12 cellular contexts compared by ENCODE assay signal in genomic region chr11:43905788-43906187, GRCh38. TPM values are rescaled to one million over a fixed set of nuclear protein-coding genes. Genes with fewer than 3 reads are reported as not detected.
DNase-seq lines count a peak whose midpoint lies in the region; ATAC-seq, FAIRE-seq and TF ChIP-seq lines count a peak whose summit lies in the region.
"Had no signal": no experiment of that assay in that cellular context is flagged by ENCODE, and none has a peak within 500 bp of the region (broad histone marks: within the 10 kb centered on the region; RNA-seq: fewer than 3 reads in every experiment).

No MANE protein-coding gene starts in this region.

- intact Hi-C loops in dorsolateral prefrontal cortex (cut with DNase I) (no loop called here), pancreas (cut with DNase I) (no loop called here)

- H3K27ac ChIP-seq in dorsolateral prefrontal cortex (peak overlapping the region in 41 of 59 donors; percentile 2 to 80 (median 58)), lung (ENCODE audit: low read depth in 1 of 2, low read length in 1 of 2) (peak overlapping the region; percentile 21 to 40), urinary bladder (ENCODE audit: low read depth) (peak overlapping the region; percentile 86), pancreas (no peak overlapping the region)
- H3K27ac ChIP-seq: A549 had no signal

- no peak for FAIRE-seq in pancreas (lab: Jason Lieb, UNC)
- FAIRE-seq: A549, H1 had no signal

- H3K4me1 ChIP-seq in lung (ENCODE audit: control insufficient read depth in 2 of 2, insufficient read depth in 2 of 2, low read length in 2 of 2) (peaks cover 0 to 16% of the 10 kb centered on the region in 2 donors), urinary bladder (ENCODE audit: insufficient read depth) (no peaks in the 10 kb centered on the region), pancreas (no peaks in the 10 kb centered on the region)
- H3K4me1 ChIP-seq: A549 had no signal

- H3K4me3 ChIP-seq in dorsolateral prefrontal cortex, result peak overlapping the region in 21 of 59 donors; percentile 2 to 50 (median 30)
- H3K4me3 ChIP-seq in lung, result no peak overlapping the region
- H3K4me3 ChIP-seq in urinary bladder (ENCODE audit: low read depth, low read length), result no peak overlapping the region
- no peak overlapping the region for H3K4me3 ChIP-seq in pancreas
- H3K4me3 ChIP-seq: A549, Peyer's patch had no signal

- TF ChIP-seq CTCF in dorsolateral prefrontal cortex (IDR thresholded peaks at IDR 0.05 in 54 of 56, conservative IDR thresholded peaks at IDR 0.05 in 2 of 56; ENCODE audit: low read depth in 1 of 56, partially characterized antibody in 56 of 56), result no peak
- TF ChIP-seq CTCF in lung (IDR thresholded peaks at IDR 0.05; ENCODE audit: control extremely low read depth, extremely low read depth), result no peak
- no peak for TF ChIP-seq CTCF in pancreas (IDR thresholded peaks at IDR 0.05)

- no peaks in the 10 kb centered on the region for H3K27me3 ChIP-seq in dorsolateral prefrontal cortex
- no peaks in the 10 kb centered on the region for H3K27me3 ChIP-seq in lung (ENCODE audit: control insufficient read depth, insufficient read depth)
- no peaks in the 10 kb centered on the region for H3K27me3 ChIP-seq in pancreas
- H3K27me3 ChIP-seq: Peyer's patch had no signal

- H3K9me3 ChIP-seq in lung (ENCODE audit: control insufficient read depth in 2 of 2, insufficient read depth in 1 of 2, low read length in 1 of 2) (no peaks in the 10 kb centered on the region), pancreas (no peaks in the 10 kb centered on the region)
- H3K9me3 ChIP-seq: A549, Peyer's patch had no signal

- DNase-seq in NCI-H2196 (lab: John Stamatoyannopoulos, UW; ENCODE audit: unreplicated experiment), result peak; percentile 8
- DNase-seq in NCI-H2196 treated with DMSO at 0.1 percent for 48 hours (lab: John Stamatoyannopoulos, UW; ENCODE audit: unreplicated experiment), result no peak
- DNase-seq in dorsolateral prefrontal cortex, result peak in 1 of 10 donors; percentile 25
- no peak for DNase-seq in lung (ENCODE audit: low spot score)
- no peak for DNase-seq in pancreas
- DNase-seq in mesenteric fat pad (ENCODE audit: low spot score), result no peak
- DNase-seq in DMS79 treated with DMSO at 0.1 percent for 48 hours (lab: John Stamatoyannopoulos, UW), result no peak
- DNase-seq: activated naive CD4-positive, alpha-beta T cell; Peyer's patch had no signal

- ATAC-seq in lung (ENCODE audit: insufficient read depth, low FRiP score) (no peak), pancreas (no peak)
- ATAC-seq: A549 had no signal

- H3K36me3 ChIP-seq in lung (ENCODE audit: control insufficient read depth in 2 of 2, insufficient read depth in 2 of 2, low read length in 2 of 2) (peaks cover 14 to 16% of the 10 kb centered on the region in 2 donors), urinary bladder (ENCODE audit: insufficient read depth) (peaks cover 2% of the 10 kb centered on the region), pancreas (peaks cover 0 to 13% (median 0%) of the 10 kb centered on the region in 3 donors)

- WGBS in lung, 2 donors, result 69 to 85% methylated on average over 1 of the region's 1 CpG
- 40% methylated on average over 1 of the region's 1 CpG for WGBS in urinary bladder
- WGBS in pancreas, 2 donors, result 80 to 94% methylated on average over 1 of the region's 1 CpG

RNA-seq across cellular contexts. Expression of gene ALKBH3, which starts 25.2 kb away (rescaled TPM):
- total RNA-seq in dorsolateral prefrontal cortex (10 to 100 TPM; 16.3 to 51.9 (median 31.0) TPM), lung (10 to 100 TPM; 42.8 to 43.7 TPM), urinary bladder (30.2 TPM), pancreas (10 to 100 TPM; 13.9 to 20.1 (median 17.0) TPM), mesenteric fat pad (31.0 TPM)
- polyA plus RNA-seq in lung (10 to 100 TPM; 22.6 to 23.6 TPM), urinary bladder (27.7 TPM), pancreas (10 to 100 TPM; 22.5 to 29.1 TPM)

RNA-seq across cellular contexts. Expression of gene C11orf96, which starts 36.6 kb away (rescaled TPM):
- 100 to 1,000 TPM in 6 of 120 experiments, 10 to 100 TPM in 112, 1 to 10 TPM in 2; 9.0 to 139 (median 26.8) TPM for total RNA-seq in dorsolateral prefrontal cortex
- total RNA-seq in lung, result 100 to 1,000 TPM in 1 of 2 donors, 10 to 100 TPM in 1; 29.0 to 103 TPM
- polyA plus RNA-seq in lung, result 100 to 1,000 TPM; 110 to 165 TPM
- 21.4 TPM for total RNA-seq in urinary bladder
- polyA plus RNA-seq in urinary bladder, result 226 TPM
- 10 to 100 TPM in 3 of 6 donors, 1 to 10 TPM in 3; 3.7 to 45.1 (median 14.0) TPM for total RNA-seq in pancreas
- polyA plus RNA-seq in pancreas, result 10 to 100 TPM; 28.4 to 33.1 TPM
- 349 TPM for total RNA-seq in mesenteric fat pad

Comparison
In these comparisons a context has a peak if more than half of its experiments do, and no peak if none do; other contexts are left out.
1. H3K27ac ChIP-seq: peak in dorsolateral prefrontal cortex (41 of 59), lung (2 of 2) and urinary bladder (single experiment); none in pancreas (0 of 4).